ENCODE assay signal across 11 cellular contexts in genomic region chr1:45619149-45619921, GRCh38. TPM values are rescaled to one million over a fixed set of nuclear protein-coding genes. Genes with fewer than 3 reads are reported as not detected.
A peak's percentile ranks its signal among the peaks of the same experiment; 100 is the strongest.
DNase-seq lines count a peak whose midpoint lies in the region; ATAC-seq and TF ChIP-seq lines count a peak whose summit lies in the region.
"Had no signal": no experiment of that assay in that cellular context is flagged by ENCODE, and none has a peak within 500 bp of the region (broad histone marks: within the 10 kb centered on the region; RNA-seq: fewer than 3 reads in every experiment).

No MANE protein-coding gene starts in this region.

- H3K36me3 Mint-ChIP-seq in activated naive CD4-positive, alpha-beta T cell treated with anti-CD3 and anti-CD28 coated beads, Interleukin-2, amount 10 ng/mL, durations not matched to agents 7 days and 5 days, result peaks cover 43% of the 10 kb centered on the region

- no peaks in the 10 kb centered on the region for H3K27me3 Mint-ChIP-seq in activated naive CD4-positive, alpha-beta T cell treated with anti-CD3 and anti-CD28 coated beads, Interleukin-2, amount 10 ng/mL, durations not matched to agents 7 days and 5 days
- H3K27me3 Mint-ChIP-seq: activated B cell treated with CpG ODN at 0.5 μM for 24 hours had no signal

- H3K4me1 ChIP-seq in Panc1 (ENCODE audit: control insufficient read depth, insufficient read depth, low read length), result no peaks in the 10 kb centered on the region
- H3K4me1 ChIP-seq in esophagus muscularis mucosa, result peaks cover 14 to 41% (median 29%) of the 10 kb centered on the region in 4 donors
- H3K4me1 ChIP-seq in subcutaneous abdominal adipose tissue (ENCODE audit: control insufficient read depth in 5 of 5, insufficient read depth in 5 of 5, low read length in 5 of 5), result peaks cover 5 to 52% (median 34%) of the 10 kb centered on the region in 5 donors

- TF ChIP-seq CTCF in Panc1 (IDR thresholded peaks at IDR 0.05) (no peak), esophagus muscularis mucosa (IDR thresholded peaks at IDR 0.05) (no peak)

- no peaks in the 10 kb centered on the region for H3K9me3 ChIP-seq in Panc1 (ENCODE audit: control insufficient read depth, insufficient read depth, low read depth, low read length)
- no peaks in the 10 kb centered on the region for H3K9me3 ChIP-seq in esophagus muscularis mucosa
- no peaks in the 10 kb centered on the region for H3K9me3 ChIP-seq in subcutaneous abdominal adipose tissue (ENCODE audit: control insufficient read depth in 5 of 5, low read length in 5 of 5)

- no peaks in the 10 kb centered on the region for H3K4me1 Mint-ChIP-seq in activated naive CD4-positive, alpha-beta T cell treated with anti-CD3 and anti-CD28 coated beads, Interleukin-2, amount 10 ng/mL, durations not matched to agents 7 days and 5 days

- POLR2A ChIA-PET in Panc1 (lab: Charles Lee), result no interaction called here

- peaks cover 15% of the 10 kb centered on the region for H3K36me3 ChIP-seq in Panc1 (ENCODE audit: control insufficient read depth, insufficient read depth, low read length)
- H3K36me3 ChIP-seq in esophagus muscularis mucosa, result peaks cover 40 to 64% (median 57%) of the 10 kb centered on the region in 4 donors
- H3K36me3 ChIP-seq in subcutaneous abdominal adipose tissue (ENCODE audit: control insufficient read depth in 5 of 5, insufficient read depth in 5 of 5, low read length in 5 of 5), result peaks cover 17 to 70% (median 48%) of the 10 kb centered on the region in 5 donors

- TF ChIP-seq POLR2A in esophagus muscularis mucosa (IDR thresholded peaks at IDR 0.05; ENCODE audit: low read depth), result no peak

- no TSS peak for BruUV-seq in Panc1 (replicated peaks; lab: Mats Ljungman, UMichigan)

- 64% methylated on average over 5 of the region's 8 CpGs for WGBS in esophagus muscularis mucosa

- intact Hi-C loops in Panc1 (cut with micrococcal nuclease; ENCODE audit: unreplicated experiment) (no loop called here), esophagus muscularis mucosa (cut with DNase I) (no loop called here)

- no peaks in the 10 kb centered on the region for H3K27me3 ChIP-seq in Panc1 (ENCODE audit: control insufficient read depth, insufficient read depth, low read length)
- H3K27me3 ChIP-seq in esophagus muscularis mucosa, result no peaks in the 10 kb centered on the region
- H3K27me3 ChIP-seq in subcutaneous abdominal adipose tissue (ENCODE audit: control insufficient read depth in 5 of 5, insufficient read depth in 4 of 5, low read length in 5 of 5), result no peaks in the 10 kb centered on the region

- no peak for DNase-seq in activated naive CD4-positive, alpha-beta T cell treated with anti-CD3 and anti-CD28 coated beads, Interleukin-2, amount 10 ng/mL, durations not matched to agents 7 days and 5 days
- DNase-seq in activated naive CD4-positive, alpha-beta T cell (lab: John Stamatoyannopoulos, UW), result no peak
- no peak for DNase-seq in Panc1 (ENCODE audit: low read depth, low spot score)
- no peak for DNase-seq in esophagus muscularis mucosa (ENCODE audit: extremely low spot score)
- no peak for DNase-seq in GOT3 (lab: John Stamatoyannopoulos, UW)
- DNase-seq: activated B cell treated with CpG ODN at 0.5 μM for 24 hours, activated gamma-delta T cell treated with Interleukin-2 at 50 U/mL for 16 hours, Kasumi-1 had no signal

- no peak for ATAC-seq in Panc1
- ATAC-seq in HG03095 (IDR thresholded peaks at IDR 0.05; ENCODE audit: unreplicated experiment), result no peak
- no peak for ATAC-seq in HG02678 (IDR thresholded peaks at IDR 0.05; ENCODE audit: unreplicated experiment)

- CTCF ChIA-PET in activated naive CD4-positive, alpha-beta T cell treated with anti-CD3 and anti-CD28 coated beads, Interleukin-2, amount 10 ng/mL, durations not matched to agents 7 days and 5 days (lab: Charles Lee), result no interaction called here
- CTCF ChIA-PET in Panc1 (lab: Charles Lee), result no interaction called here

- no peak for TF ChIP-seq EP300 in esophagus muscularis mucosa (IDR thresholded peaks at IDR 0.05)

- no peak overlapping the region for H3K4me3 Mint-ChIP-seq in activated naive CD4-positive, alpha-beta T cell treated with anti-CD3 and anti-CD28 coated beads, Interleukin-2, amount 10 ng/mL, durations not matched to agents 7 days and 5 days
- H3K4me3 Mint-ChIP-seq: activated B cell treated with CpG ODN at 0.5 μM for 24 hours had no signal

- H3K9ac ChIP-seq in subcutaneous abdominal adipose tissue (ENCODE audit: low read length in 5 of 5), result no peak overlapping the region

- no peaks in the 10 kb centered on the region for H3K9me3 Mint-ChIP-seq in activated naive CD4-positive, alpha-beta T cell treated with anti-CD3 and anti-CD28 coated beads, Interleukin-2, amount 10 ng/mL, durations not matched to agents 7 days and 5 days
- H3K9me3 Mint-ChIP-seq: activated B cell treated with CpG ODN at 0.5 μM for 24 hours had no signal

- H3K27ac Mint-ChIP-seq in activated naive CD4-positive, alpha-beta T cell treated with anti-CD3 and anti-CD28 coated beads, Interleukin-2, amount 10 ng/mL, durations not matched to agents 7 days and 5 days, result peak overlapping the region; percentile 67
- H3K27ac Mint-ChIP-seq: activated B cell treated with CpG ODN at 0.5 μM for 24 hours had no signal

- H3K27ac ChIP-seq in Panc1 (ENCODE audit: low read length), result peak overlapping the region; percentile 29; the same call in 1 of the 2 replicates
- H3K27ac ChIP-seq in esophagus muscularis mucosa (replicated peaks in 1 of 4), result peak overlapping the region; percentile 13 to 62 (median 40)
- H3K27ac ChIP-seq in subcutaneous abdominal adipose tissue (ENCODE audit: low read depth, low read length), result peak overlapping the region; percentile 24

- H3K4me3 ChIP-seq in Panc1 (ENCODE audit: low read depth in 2 of 2, low read length in 2 of 2) (no peak overlapping the region), esophagus muscularis mucosa (no peak overlapping the region), subcutaneous abdominal adipose tissue (ENCODE audit: low read depth in 1 of 5, low read length in 5 of 5) (no peak overlapping the region)

- in situ Hi-C loops in Panc1 (cut with HindIII; ENCODE audit: low pct_unique_long_range_greater_than_20kb, low sequenced_read_pairs), result no loop called here

RNA-seq across cellular contexts. Expression of gene CCDC17, which starts 4.5 kb away (rescaled TPM):
- total RNA-seq in Panc1 (2021; ENCODE audit: unreplicated experiment) (2.2 TPM), esophagus muscularis mucosa (1 to 10 TPM in 1 of 4 donors, under 1 TPM in 3; 0.66 to 1.0 (median 0.90) TPM)
- polyA plus RNA-seq in Panc1 (2012; ENCODE audit: insufficient read length), result 1.1 TPM

RNA-seq across cellular contexts. Expression of gene NASP, which starts 35.5 kb away (rescaled TPM):
- total RNA-seq in Panc1 (2021; ENCODE audit: unreplicated experiment) (193 TPM), esophagus muscularis mucosa (10 to 100 TPM; 51.4 to 60.6 (median 53.5) TPM)
- polyA plus RNA-seq in Panc1 (2012; ENCODE audit: insufficient read length), result 147 TPM
